ENCODE assay signal across 16 cellular contexts in the genomic region with DNA sequence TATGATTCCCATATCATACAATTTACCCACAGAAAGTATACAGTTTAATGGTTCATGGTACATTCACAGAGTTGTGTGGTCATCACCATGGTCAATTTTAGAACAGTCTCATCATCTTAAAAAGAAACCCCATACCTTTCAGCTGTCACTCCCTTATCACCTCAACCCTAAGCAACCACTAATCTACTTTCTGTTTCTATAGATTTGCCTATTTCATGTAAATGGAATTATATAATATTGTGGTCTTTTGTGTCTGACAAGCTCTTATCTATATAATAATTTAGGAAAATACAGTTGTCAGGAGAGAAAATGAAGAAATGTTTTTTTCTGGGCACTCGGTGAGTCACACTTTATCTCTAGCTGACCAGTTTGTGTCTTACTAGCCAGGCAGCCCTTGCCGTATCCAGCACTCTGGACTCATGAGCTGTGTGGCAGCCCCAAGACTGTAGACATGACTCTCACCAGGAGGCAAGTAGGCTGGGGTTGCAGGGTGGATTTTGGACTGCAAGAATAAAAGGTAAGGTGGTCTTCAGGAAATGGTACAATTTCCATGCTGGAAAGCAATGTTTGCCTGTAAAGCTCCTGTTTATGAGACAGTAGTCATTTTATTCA.
DNase-seq lines count a peak whose midpoint lies in the region; ATAC-seq and TF ChIP-seq lines count a peak whose summit lies in the region.
"Had no signal": no experiment of that assay in that cellular context is flagged by ENCODE, and none has a peak within 500 bp of the region (broad histone marks: within the 10 kb centered on the region; RNA-seq: fewer than 3 reads in every experiment).

No MANE protein-coding gene starts in this region.

- H3K27me3 ChIP-seq in SK-N-SH (ENCODE audit: insufficient read depth) (no peaks in the 10 kb centered on the region), psoas muscle (ENCODE audit: insufficient read depth in 3 of 3, low read length in 2 of 3) (no peaks in the 10 kb centered on the region)
- H3K27me3 ChIP-seq: suprapubic skin had no signal

- H3K9me3 ChIP-seq in SK-N-SH (no peaks in the 10 kb centered on the region), psoas muscle (no peaks in the 10 kb centered on the region)
- H3K9me3 ChIP-seq: suprapubic skin had no signal

- peaks cover 3% of the 10 kb centered on the region for H3F3A ChIP-seq in SK-N-SH (replicated peaks; ENCODE audit: insufficient read depth)

- no peak overlapping the region for H3K4me2 ChIP-seq in SK-N-SH

- H3K9me2 ChIP-seq in SK-N-SH, result no peaks in the 10 kb centered on the region

- 53% methylated on average over 2 of the region's 2 CpGs for WGBS in SK-N-SH (ENCODE audit: low lambda C conversion rate)
- 34 to 72% (median 40%) methylated on average over 2 of the region's 2 CpGs for WGBS in psoas muscle, 3 donors

- H3K9ac ChIP-seq in SK-N-SH, result no peak overlapping the region

- DNase-seq in SK-N-SH (no peak), fibroblast of the aortic adventitia (ENCODE audit: low read depth) (peak; percentile 71), psoas muscle (peak; percentile 53 to 77), GOT3 (lab: John Stamatoyannopoulos, UW) (no peak), Ammon's horn (ENCODE audit: low spot score) (no peak), DMS 273 (lab: John Stamatoyannopoulos, UW; ENCODE audit: unreplicated experiment) (no peak)
- DNase-seq: activated CD4-positive, alpha-beta T cell treated with anti-CD3 and anti-CD28 coated beads, Interleukin-2, amount 50 U/mL, for 48 hours; activated effector memory CD4-positive, alpha-beta T cell treated with anti-CD3 and anti-CD28 coated beads, Interleukin-2, amount 50 U/mL, for 16 hours; CD4-positive, CD25-positive, alpha-beta regulatory T cell; central memory CD4-positive, alpha-beta T cell; NCI-H446; T-helper 2 cell had no signal

- no peak overlapping the region for H3K4me3 ChIP-seq in SK-N-SH (ENCODE audit: low read depth in 2 of 2, low read length in 1 of 2)
- no peak overlapping the region for H3K4me3 ChIP-seq in fibroblast of the aortic adventitia (ENCODE audit: low read depth, low read length)
- H3K4me3 ChIP-seq in psoas muscle, result peak overlapping the region; percentile 49
- H3K4me3 ChIP-seq: suprapubic skin had no signal

- TF ChIP-seq CTCF in SK-N-SH (IDR thresholded peaks at IDR 0.05), result no peak
- TF ChIP-seq CTCF in fibroblast of the aortic adventitia (IDR thresholded peaks at IDR 0.05; ENCODE audit: insufficient read depth, low read length), result no peak
- no peak for TF ChIP-seq CTCF in psoas muscle (IDR thresholded peaks at IDR 0.05)

- no peak for TF ChIP-seq RAD21 in SK-N-SH (IDR thresholded peaks at IDR 0.05; ENCODE audit: low read length)

- no peaks in the 10 kb centered on the region for H3K79me2 ChIP-seq in SK-N-SH (ENCODE audit: insufficient read depth)

- intact Hi-C loops in psoas muscle (cut with DNase I), result loop anchor here (5.0 to 10.0 kb wide), 4 partner anchors 105 to 425 kb away; a partner anchor contains a TSS

- H2AFZ ChIP-seq in SK-N-SH (ENCODE audit: low read depth), result no peak overlapping the region

- POLR2A ChIA-PET in SK-N-SH (lab: Yijun Ruan, JAX), result no interaction called here

- H3K36me3 ChIP-seq in SK-N-SH (replicated peaks in 1 of 2; ENCODE audit: control insufficient read depth in 1 of 2, insufficient read depth in 2 of 2, low read length in 1 of 2) (no peaks in the 10 kb centered on the region), psoas muscle (ENCODE audit: insufficient read depth in 1 of 2, low read depth in 1 of 2) (no peaks in the 10 kb centered on the region)
- H3K36me3 ChIP-seq: suprapubic skin had no signal

- H3K4me1 ChIP-seq in SK-N-SH (ENCODE audit: control insufficient read depth in 1 of 2, insufficient read depth in 2 of 2, low read depth in 1 of 2, low read length in 1 of 2) (no peaks in the 10 kb centered on the region; a peak in 2 of 4 replicates), psoas muscle (peaks cover 54% of the 10 kb centered on the region)
- H3K4me1 ChIP-seq: suprapubic skin had no signal

- TF ChIP-seq EP300 in SK-N-SH (IDR thresholded peaks at IDR 0.05; ENCODE audit: borderline replicate concordance in 1 of 2, low read depth in 1 of 2, low read length in 1 of 2), result no peak

- H4K20me1 ChIP-seq in SK-N-SH (ENCODE audit: insufficient read depth), result no peaks in the 10 kb centered on the region

- CTCF ChIA-PET in SK-N-SH (lab: Yijun Ruan, JAX), result interaction anchor here (0.9 to 1.8 kb wide), 8 partner anchors 23 to 424 kb away, joined by 3 to 5 read pairs (median 4); no protein-coding TSS in a partner anchor

- ATAC-seq in GM19351 (IDR thresholded peaks at IDR 0.05; ENCODE audit: unreplicated experiment) (peak; percentile 61), psoas muscle (peak; percentile 88 to 94 (median 90)), HG02970 (IDR thresholded peaks at IDR 0.05; ENCODE audit: low FRiP score, unreplicated experiment) (no peak)
- ATAC-seq: Panc1 had no signal

- no peak overlapping the region for H3K27ac ChIP-seq in SK-N-SH (ENCODE audit: low read depth in 2 of 2, low read length in 1 of 2)
- peak overlapping the region; percentile 88 for H3K27ac ChIP-seq in psoas muscle
- H3K27ac ChIP-seq: suprapubic skin had no signal

TF ChIP-seq in SK-N-SH, 30 proteins besides CTCF, POLR2A, EP300 and RAD21:
- peak; percentile 23; the same call in 1 of the 2 replicates for TF ChIP-seq FOSL2 (IDR thresholded peaks at IDR 0.05; ENCODE audit: borderline replicate concordance, low read depth)
- TF ChIP-seq GATA2 (CRISPR knock-in tag; IDR thresholded peaks at IDR 0.05), result no peak
TF ChIP-seq in SK-N-SH: peak in this region for 1.

Comparison
In these comparisons a context has a peak if more than half of its experiments do, and no peak if none do; other contexts are left out.
1. DNase-seq: peak in fibroblast of the aortic adventitia (single experiment) and psoas muscle (2 of 2); none in SK-N-SH (single experiment), GOT3 (single experiment), Ammon's horn (single experiment) and DMS 273 (single experiment).